Comparison of ENCODE assay signal across 1 cellular context in the genomic region with DNA sequence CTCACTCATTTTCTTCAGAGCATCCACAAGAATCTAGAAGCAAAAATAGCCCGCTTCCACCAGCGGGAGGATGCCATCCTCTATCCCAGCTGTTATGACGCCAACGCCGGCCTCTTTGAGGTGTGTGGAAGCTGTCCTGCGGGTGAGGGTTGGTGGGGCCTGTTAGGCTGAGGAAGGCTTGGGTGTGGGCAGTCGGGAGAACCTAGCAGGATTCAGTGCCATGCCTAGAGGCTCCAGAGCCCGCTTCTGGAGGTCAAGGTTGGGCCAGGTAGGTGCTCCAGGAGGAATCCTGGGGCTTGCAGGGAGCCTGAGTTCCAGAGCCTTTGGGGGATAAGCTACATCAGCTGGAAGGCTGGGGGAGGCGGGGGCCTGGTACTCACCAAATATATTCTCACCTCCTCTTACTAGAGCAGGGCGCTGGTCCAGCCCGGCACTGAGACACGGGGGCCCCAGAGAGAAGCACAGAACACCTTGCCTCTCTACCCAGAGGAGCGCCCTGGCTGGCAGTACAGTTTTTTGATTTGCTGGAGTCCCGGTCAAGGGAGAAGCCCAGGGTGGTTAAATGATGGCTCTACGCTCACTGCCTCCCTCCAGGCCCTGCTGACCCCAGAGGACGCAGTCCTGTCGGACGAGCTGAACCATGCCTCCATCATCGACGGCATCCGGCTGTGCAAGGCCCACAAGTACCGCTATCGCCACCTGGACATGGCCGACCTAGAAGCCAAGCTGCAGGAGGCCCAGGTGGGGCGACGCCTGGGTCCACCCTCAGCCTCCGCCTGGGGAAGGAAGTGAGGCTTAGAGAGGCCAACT.
TF ChIP-seq lines count a peak whose summit lies in the region.

No MANE protein-coding gene starts in this region.

TF ChIP-seq in HCT116, 20 proteins besides CTCF, POLR2A, EP300 and RAD21:
- TF ChIP-seq CBX3 (IDR thresholded peaks at IDR 0.05; ENCODE audit: low read depth) (no peak), EZH2phosphoT487 (IDR thresholded peaks at IDR 0.05; ENCODE audit: borderline replicate concordance) (no peak), YY1 (IDR thresholded peaks at IDR 0.05; ENCODE audit: extremely low read depth, insufficient replicate concordance, low read depth, low read length) (no peak), POLR2AphosphoS5 (IDR thresholded peaks at IDR 0.05; ENCODE audit: low read depth, low read length) (no peak), TCF7L2 (IDR thresholded peaks at IDR 0.05; ENCODE audit: borderline replicate concordance, extremely low read depth, insufficient read depth, insufficient read length) (no peak), EGR1 (IDR thresholded peaks at IDR 0.05; ENCODE audit: low read depth) (no peak), SIN3A (IDR thresholded peaks at IDR 0.05; ENCODE audit: low read depth) (no peak)
- TF ChIP-seq, protein P1, sequence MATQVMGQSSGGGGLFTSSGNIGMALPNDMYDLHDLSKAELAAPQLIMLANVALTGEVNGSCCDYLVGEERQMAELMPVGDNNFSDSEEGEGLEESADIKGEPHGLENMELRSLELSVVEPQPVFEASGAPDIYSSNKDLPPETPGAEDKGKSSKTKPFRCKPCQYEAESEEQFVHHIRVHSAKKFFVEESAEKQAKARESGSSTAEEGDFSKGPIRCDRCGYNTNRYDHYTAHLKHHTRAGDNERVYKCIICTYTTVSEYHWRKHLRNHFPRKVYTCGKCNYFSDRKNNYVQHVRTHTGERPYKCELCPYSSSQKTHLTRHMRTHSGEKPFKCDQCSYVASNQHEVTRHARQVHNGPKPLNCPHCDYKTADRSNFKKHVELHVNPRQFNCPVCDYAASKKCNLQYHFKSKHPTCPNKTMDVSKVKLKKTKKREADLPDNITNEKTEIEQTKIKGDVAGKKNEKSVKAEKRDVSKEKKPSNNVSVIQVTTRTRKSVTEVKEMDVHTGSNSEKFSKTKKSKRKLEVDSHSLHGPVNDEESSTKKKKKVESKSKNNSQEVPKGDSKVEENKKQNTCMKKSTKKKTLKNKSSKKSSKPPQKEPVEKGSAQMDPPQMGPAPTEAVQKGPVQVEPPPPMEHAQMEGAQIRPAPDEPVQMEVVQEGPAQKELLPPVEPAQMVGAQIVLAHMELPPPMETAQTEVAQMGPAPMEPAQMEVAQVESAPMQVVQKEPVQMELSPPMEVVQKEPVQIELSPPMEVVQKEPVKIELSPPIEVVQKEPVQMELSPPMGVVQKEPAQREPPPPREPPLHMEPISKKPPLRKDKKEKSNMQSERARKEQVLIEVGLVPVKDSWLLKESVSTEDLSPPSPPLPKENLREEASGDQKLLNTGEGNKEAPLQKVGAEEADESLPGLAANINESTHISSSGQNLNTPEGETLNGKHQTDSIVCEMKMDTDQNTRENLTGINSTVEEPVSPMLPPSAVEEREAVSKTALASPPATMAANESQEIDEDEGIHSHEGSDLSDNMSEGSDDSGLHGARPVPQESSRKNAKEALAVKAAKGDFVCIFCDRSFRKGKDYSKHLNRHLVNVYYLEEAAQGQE (IDR thresholded peaks at IDR 0.05; ENCODE audit: low read depth), result no peak
- TF ChIP-seq, protein P2, sequence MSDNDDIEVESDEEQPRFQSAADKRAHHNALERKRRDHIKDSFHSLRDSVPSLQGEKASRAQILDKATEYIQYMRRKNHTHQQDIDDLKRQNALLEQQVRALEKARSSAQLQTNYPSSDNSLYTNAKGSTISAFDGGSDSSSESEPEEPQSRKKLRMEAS (IDR thresholded peaks at IDR 0.05), result no peak
- TF ChIP-seq, protein P3, sequence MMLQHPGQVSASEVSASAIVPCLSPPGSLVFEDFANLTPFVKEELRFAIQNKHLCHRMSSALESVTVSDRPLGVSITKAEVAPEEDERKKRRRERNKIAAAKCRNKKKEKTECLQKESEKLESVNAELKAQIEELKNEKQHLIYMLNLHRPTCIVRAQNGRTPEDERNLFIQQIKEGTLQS (IDR thresholded peaks at IDR 0.05), result no peak
